Comparison of ENCODE assay signal across 22 cellular contexts in the genomic region with DNA sequence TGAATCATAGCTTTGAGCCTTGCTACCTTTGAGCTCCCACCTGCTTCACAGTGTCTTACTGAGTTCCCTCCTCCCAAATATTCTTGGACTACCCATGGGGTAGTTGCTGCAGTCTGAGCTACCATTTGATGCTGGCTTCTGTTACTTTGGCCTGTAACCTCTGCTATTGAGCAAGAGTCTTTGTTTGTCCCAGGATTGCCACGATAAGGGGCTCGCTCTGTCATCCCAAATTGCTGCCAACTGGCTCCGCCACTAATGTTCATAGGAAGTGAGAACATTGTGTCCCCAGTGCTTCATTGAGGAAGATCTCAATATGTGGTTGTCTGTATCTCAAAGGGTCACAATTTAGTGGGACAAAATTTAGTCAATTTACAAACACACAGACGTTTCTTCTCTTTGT.
DNase-seq lines count a peak whose midpoint lies in the region; ATAC-seq, FAIRE-seq and TF ChIP-seq lines count a peak whose summit lies in the region.
"Had no signal": no experiment of that assay in that cellular context is flagged by ENCODE, and none has a peak within 500 bp of the region (broad histone marks: within the 10 kb centered on the region; RNA-seq: fewer than 3 reads in every experiment).

No MANE protein-coding gene starts in this region.

- ATAC-seq in heart right ventricle: peak in 7 of 8 donors; percentile 49 to 92 (median 66)
- ATAC-seq: GM12878 had no signal

- peak in 6 of 7 donors; percentile 43 to 82 (median 68) for DNase-seq in adrenal gland
- peak; percentile 17 to 69 for DNase-seq in heart right ventricle
- DNase-seq in mucosa of gallbladder (ENCODE audit: low spot score): peak; percentile 16
- peak in 1 of 2 donors; percentile 86 for DNase-seq in suprapubic skin (ENCODE audit: low spot score in 2 of 2)
- no peak for DNase-seq in GM03348 (ENCODE audit: low spot score)
- no peak for DNase-seq in GM19239 (ENCODE audit: insufficient read length, low spot score)
- no peak for DNase-seq in NCI-H2107 treated with DMSO at 0.1 percent for 48 hours (lab: John Stamatoyannopoulos, UW; ENCODE audit: unreplicated experiment)
- DNase-seq in SKM-1 treated with dmso at 0.1 percent for 144 hours (lab: John Stamatoyannopoulos, UW; ENCODE audit: unreplicated experiment): no peak
- DNase-seq: CD8-positive, alpha-beta memory T cell; DMS79 treated with DMSO at 0.1 percent for 48 hours; NCI-H1417 treated with DMSO at 0.1 percent for 48 hours; NCI-H2029; NCI-H2171 treated with DMSO at 0.1 percent for 48 hours; NCI-H446 treated with DMSO at 0.1 percent for 48 hours; NCI-H774; RPMI8226 had no signal

- TF ChIP-seq CTCF in adrenal gland (IDR thresholded peaks at IDR 0.05) (no peak), heart right ventricle (IDR thresholded peaks at IDR 0.05) (no peak), suprapubic skin (IDR thresholded peaks at IDR 0.05) (no peak)

- TF ChIP-seq POLR2A in adrenal gland (IDR thresholded peaks at IDR 0.05) (no peak), suprapubic skin (IDR thresholded peaks at IDR 0.05) (no peak)

- H3K27ac ChIP-seq in adrenal gland (no peak overlapping the region), heart right ventricle (no peak overlapping the region), suprapubic skin (peak overlapping the region; percentile 69)
- H3K27ac ChIP-seq: BLaER1 treated with 17β-estradiol and CSF1 and Interleukin-3, amounts not matched to agents 10 nM and 100 nM; HL-60 had no signal

- H3K4me3 ChIP-seq in adrenal gland (no peak overlapping the region), heart right ventricle (no peak overlapping the region), suprapubic skin (no peak overlapping the region)
- H3K4me3 ChIP-seq: BLaER1 treated with 17β-estradiol and CSF1 and Interleukin-3, amounts not matched to agents 10 nM and 100 nM; GM12878; HAP-1 had no signal

- TF ChIP-seq EP300 in suprapubic skin (IDR thresholded peaks at IDR 0.05): no peak

- H3K36me3 ChIP-seq in adrenal gland (replicated peaks in 1 of 2) (no peaks in the 10 kb centered on the region), heart right ventricle (no peaks in the 10 kb centered on the region), suprapubic skin (no peaks in the 10 kb centered on the region)
- H3K36me3 ChIP-seq: BLaER1 treated with 17β-estradiol and CSF1 and Interleukin-3, amounts not matched to agents 10 nM and 100 nM; HAP-1 had no signal

- no peaks in the 10 kb centered on the region for H3K9me3 ChIP-seq in adrenal gland (replicated peaks in 1 of 3)
- H3K9me3 ChIP-seq in heart right ventricle: no peaks in the 10 kb centered on the region
- H3K9me3 ChIP-seq in suprapubic skin: no peaks in the 10 kb centered on the region
- H3K9me3 ChIP-seq: BLaER1 treated with 17β-estradiol and CSF1 and Interleukin-3, amounts not matched to agents 10 nM and 100 nM; HAP-1 had no signal

- intact Hi-C loops in adrenal gland (cut with DNase I): no loop called here
- intact Hi-C loops in heart right ventricle (cut with DNase I): no loop called here

- no peaks in the 10 kb centered on the region for H3K4me1 ChIP-seq in adrenal gland (replicated peaks in 1 of 2)
- peaks cover 0 to 13% (median 4%) of the 10 kb centered on the region in 9 donors for H3K4me1 ChIP-seq in heart right ventricle
- no peaks in the 10 kb centered on the region for H3K4me1 ChIP-seq in suprapubic skin
- H3K4me1 ChIP-seq: HAP-1 had no signal

- WGBS in adrenal gland, 4 donors: 34 to 70% (median 55%) methylated on average over 4 of the region's 4 CpGs
- 41 to 54% methylated on average over 4 of the region's 4 CpGs for WGBS in heart right ventricle, 2 donors
- 69% methylated on average over 4 of the region's 4 CpGs for WGBS in suprapubic skin

- H3K27me3 ChIP-seq in adrenal gland (no peaks in the 10 kb centered on the region), heart right ventricle (peaks cover 0 to 15% (median 0%) of the 10 kb centered on the region in 7 donors), suprapubic skin (peaks cover 2% of the 10 kb centered on the region)
- H3K27me3 ChIP-seq: BLaER1 treated with 17β-estradiol and CSF1 and Interleukin-3, amounts not matched to agents 10 nM and 100 nM had no signal

- FAIRE-seq in GM19239 (lab: Jason Lieb, UNC): no peak
- FAIRE-seq: A204.1, D721Med, GM12878 had no signal

Comparison
In these comparisons a context has a peak if more than half of its experiments do, and no peak if none do; other contexts are left out.
1. DNase-seq: peak in adrenal gland (6 of 7), heart right ventricle (2 of 2) and mucosa of gallbladder (single experiment); none in GM03348 (single experiment), GM19239 (single experiment), NCI-H2107 treated with DMSO at 0.1 percent for 48 hours (single experiment) and SKM-1 treated with dmso at 0.1 percent for 144 hours (single experiment).